ENCODE assay signal across 17 cellular contexts in the genomic region with DNA sequence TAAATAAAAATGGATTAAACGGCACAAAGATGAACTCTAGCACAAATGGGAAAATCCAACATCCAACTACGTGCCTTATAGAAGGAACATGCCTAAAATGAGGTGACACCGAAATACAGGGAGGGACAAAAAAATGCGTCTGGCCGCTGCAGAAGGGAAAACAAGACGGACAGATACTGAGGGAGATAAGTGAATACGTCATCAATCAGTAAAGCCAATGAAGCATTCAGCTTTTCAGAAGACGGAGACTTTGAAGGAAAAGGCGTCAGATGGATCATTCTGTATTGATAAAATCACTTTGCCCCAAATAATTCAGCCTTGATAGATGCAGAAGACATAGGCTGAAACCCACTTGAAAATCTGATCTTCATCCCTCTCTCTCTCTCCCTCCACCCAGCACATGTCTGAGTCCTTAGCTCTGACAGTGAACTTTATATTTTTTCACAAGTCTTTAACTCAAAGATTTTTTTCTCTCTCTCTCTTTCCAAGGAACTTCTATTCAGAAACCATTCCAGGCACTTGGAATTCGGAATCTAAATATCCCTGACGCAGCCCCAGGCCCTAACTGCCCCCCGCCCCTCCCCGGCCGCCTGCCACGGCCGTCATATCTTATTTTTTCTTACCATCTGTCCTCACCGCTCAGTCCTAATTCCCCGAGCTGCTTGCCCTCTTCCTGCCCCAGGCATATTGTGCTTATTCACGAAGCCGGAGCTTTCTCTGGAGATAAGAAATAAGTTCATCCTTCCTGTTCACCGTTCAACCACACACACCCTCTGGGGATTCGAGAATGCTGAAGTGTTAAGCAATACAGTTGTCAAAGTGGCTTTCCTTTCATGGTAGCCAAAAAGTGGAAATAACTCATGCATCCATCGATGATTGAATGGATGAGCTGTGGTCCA.
DNase-seq lines count a peak whose midpoint lies in the region; ATAC-seq and TF ChIP-seq lines count a peak whose summit lies in the region.
"Had no signal": no experiment of that assay in that cellular context is flagged by ENCODE, and none has a peak within 500 bp of the region (broad histone marks: within the 10 kb centered on the region; RNA-seq: fewer than 3 reads in every experiment).

No MANE protein-coding gene starts in this region.

- no peak overlapping the region for H3K27ac ChIP-seq in HL-60 (replicated peaks)
- H3K27ac ChIP-seq: ascending aorta, heart left ventricle had no signal

- ATAC-seq in HG03571 (IDR thresholded peaks at IDR 0.05; ENCODE audit: unreplicated experiment) (no peak), HG02642 (IDR thresholded peaks at IDR 0.05; ENCODE audit: poor library complexity, unreplicated experiment) (no peak), HG03108 (IDR thresholded peaks at IDR 0.05; ENCODE audit: unreplicated experiment) (no peak)
- ATAC-seq: heart left ventricle had no signal

- no peak for TF ChIP-seq CTCF in HL-60 (IDR thresholded peaks at IDR 0.05; ENCODE audit: insufficient read depth, low read length)
- TF ChIP-seq CTCF in fibroblast of mammary gland (conservative IDR thresholded peaks at IDR 0.05; ENCODE audit: control insufficient read depth, insufficient read depth, low read depth, low read length) = no peak

- DNase-seq in AML-193 (lab: John Stamatoyannopoulos, UW) (peak; percentile 60), HL-60 (ENCODE audit: low read depth in 1 of 2, low spot score in 1 of 2) (peak; percentile 18 to 74), SIG-M5 treated with dmso at 0.1 percent for 504 hours (lab: John Stamatoyannopoulos, UW; ENCODE audit: unreplicated experiment) (peak; percentile 57), fibroblast of mammary gland (ENCODE audit: low read depth) (peak; percentile 43), NCI-H128 (lab: John Stamatoyannopoulos, UW; ENCODE audit: unreplicated experiment) (no peak)
- DNase-seq: activated CD4-positive, alpha-beta T cell treated with anti-CD3 and anti-CD28 coated beads for 4 hours; DMS79 treated with DMSO at 0.1 percent for 48 hours; effector CD8-positive, alpha-beta T cell; heart left ventricle; Karpas-422; left cardiac atrium; NCI-H187 treated with DMSO at 0.1 percent for 48 hours; stimulated activated CD4-positive, alpha-beta T cell treated with anti-CD3 and anti-CD28 coated beads, Interleukin-1b, Interleukin-23, amount 100 ng/mL, for 48 hours had no signal

- H3K4me3 ChIP-seq in HL-60 (replicated peaks; ENCODE audit: insufficient read depth, low read length) (no peak overlapping the region), fibroblast of mammary gland (ENCODE audit: control insufficient read depth, low read depth, low read length) (no peak overlapping the region)
- H3K4me3 ChIP-seq: ascending aorta, heart left ventricle had no signal

- H3K27me3 ChIP-seq in HL-60 (ENCODE audit: insufficient read depth, poor library complexity, severe bottlenecking) = peaks cover 3% of the 10 kb centered on the region
- H3K27me3 ChIP-seq: ascending aorta had no signal
